In the genomic region with DNA sequence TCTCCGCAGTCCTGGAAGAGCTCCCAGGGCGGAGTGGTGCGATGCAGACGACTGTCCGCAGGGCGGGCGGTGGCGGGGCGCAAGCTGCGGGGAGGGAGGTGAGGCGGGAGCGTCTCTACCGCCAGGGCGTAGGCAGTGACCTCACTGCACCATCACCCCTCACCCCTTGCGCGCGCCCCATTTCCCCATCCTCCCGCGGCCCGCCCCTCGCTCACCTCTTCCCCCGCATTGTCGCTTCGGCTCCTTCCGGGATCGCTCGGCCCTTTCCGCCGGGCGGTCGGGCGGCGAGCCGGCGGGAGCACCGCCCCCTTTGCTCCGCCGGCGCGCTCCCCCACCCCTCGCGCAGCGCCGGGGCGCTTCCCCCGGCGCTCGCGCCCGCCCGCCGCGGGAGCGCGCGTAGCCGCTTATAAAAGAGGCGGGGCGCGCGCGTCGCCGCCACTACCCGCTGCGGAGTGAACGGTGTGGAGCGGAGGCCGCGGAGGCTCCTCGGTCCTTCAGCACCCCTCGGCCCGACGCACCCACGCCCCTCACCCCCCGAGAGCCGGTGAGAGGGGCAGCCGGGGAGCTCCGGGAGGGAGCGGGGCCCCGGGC, we compare ENCODE assay signal across 8 cellular contexts. TPM values are rescaled to one million over a fixed set of nuclear protein-coding genes. Genes with fewer than 3 reads are reported as not detected.
DNase-seq lines count a peak whose midpoint lies in the region; ATAC-seq and TF ChIP-seq lines count a peak whose summit lies in the region.

A gene (plus strand): TSS at position 435 of the 591 bp plus-strand sequence. CDS start 14,154 bp downstream, outside the sequence.

- no peaks in the 10 kb centered on the region for H3K27me3 ChIP-seq in PC-3 (ENCODE audit: low read length)
- no peaks in the 10 kb centered on the region for H3K27me3 ChIP-seq in mucosa of rectum (ENCODE audit: control insufficient read depth in 2 of 2, insufficient read depth in 2 of 2, low read length in 2 of 2)

- H3K27ac Mint-ChIP-seq in IgD-negative memory B cell = peak within 1 kb of the TSS in 2 of 3 donors; percentile 93 to 96

- H3K4me3 ChIP-seq in PC-3 (ENCODE audit: low read length) (peak within 1 kb of the TSS; percentile 90), mucosa of rectum (ENCODE audit: low read length in 2 of 2) (peak within 1 kb of the TSS; percentile 94 to 96)

- intact Hi-C loops in PC-3 (cut with micrococcal nuclease) = loop anchor here (10.0 kb wide), 1 partner anchor 47 kb away; a partner anchor contains a TSS

- no peaks in the 10 kb centered on the region for H3K9me2 ChIP-seq in PC-3 (replicated peaks; ENCODE audit: low read length)

- POLR2A ChIA-PET in PC-3 (lab: Charles Lee; ENCODE audit: unreplicated experiment) = interaction anchor here (0.6 to 0.7 kb wide), 3 partner anchors 20 to 1844 kb away, joined by 3 to 9 read pairs (median 6); no protein-coding TSS in a partner anchor

- H3K9me3 Mint-ChIP-seq in IgD-negative memory B cell = no peaks in the 10 kb centered on the region

- CTCF ChIA-PET in PC-3 (lab: Charles Lee) = interaction anchor here (0.6 kb wide), 1 partner anchor 449 kb away, joined by 3 read pairs; no protein-coding TSS in a partner anchor

- no peak for TF ChIP-seq CTCF in PC-3 (conservative IDR thresholded peaks at IDR 0.05; ENCODE audit: low read depth, low read length)

- H3K4me2 ChIP-seq in PC-3 (ENCODE audit: low read length) = peak within 1 kb of the TSS; percentile 83

- peak; percentile 19 for TF ChIP-seq POLR2A in erythroblast (IDR thresholded peaks at IDR 0.05; ENCODE audit: low read length)

- peaks cover 26% of the 10 kb centered on the region for H4K20me1 ChIP-seq in PC-3 (ENCODE audit: low read length)

- H3K9me3 ChIP-seq in PC-3 (ENCODE audit: low read length) = no peaks in the 10 kb centered on the region
- H3K9me3 ChIP-seq in mucosa of rectum (ENCODE audit: control insufficient read depth in 2 of 2, low read length in 2 of 2) = no peaks in the 10 kb centered on the region

- BruUV-seq in PC-3 (replicated peaks; lab: Mats Ljungman, UMichigan) = no TSS peak

- H2AFZ ChIP-seq in PC-3 (ENCODE audit: low read length) = peak within 1 kb of the TSS; percentile 62

- H3K36me3 Mint-ChIP-seq in IgD-negative memory B cell = no peaks in the 10 kb centered on the region

- ATAC-seq in GM21576 (IDR thresholded peaks at IDR 0.05; ENCODE audit: unreplicated experiment) (peak; percentile 78), PC-3 (peak; percentile 67)

- H3K36me3 ChIP-seq in PC-3 (ENCODE audit: low read depth, low read length) (no peaks in the 10 kb centered on the region), mucosa of rectum (ENCODE audit: control insufficient read depth in 2 of 2, insufficient read depth in 2 of 2, low read length in 2 of 2) (no peaks in the 10 kb centered on the region)

- H3K79me2 ChIP-seq in PC-3 (ENCODE audit: low read length) = peaks cover 48% of the 10 kb centered on the region

- DNase-seq in DMS153 (lab: John Stamatoyannopoulos, UW) = peak; percentile 79
- peak; percentile 85 for DNase-seq in PC-3
- peak; percentile 83 for DNase-seq in activated T-cell treated with anti-CD3 and anti-CD28 coated beads for 4 hours
- peak; percentile 76 to 89 for DNase-seq in erythroblast (lab: John Stamatoyannopoulos, UW)
- DNase-seq in stimulated activated CD8-positive, alpha-beta memory T cell treated with anti-CD3 and anti-CD28 coated beads, Interleukin-4, amount 100 ng/mL, for 4 hours (ENCODE audit: low read depth in 2 of 2, low spot score in 1 of 2) = peak; percentile 77 to 83

- H3K4me1 ChIP-seq in PC-3 (ENCODE audit: insufficient read depth, low read length) = peaks cover 43% of the 10 kb centered on the region
- peaks cover 28 to 39% of the 10 kb centered on the region in 2 donors for H3K4me1 ChIP-seq in mucosa of rectum (ENCODE audit: control insufficient read depth in 2 of 2, insufficient read depth in 2 of 2, low read length in 2 of 2)

- no peaks in the 10 kb centered on the region for H3K27me3 Mint-ChIP-seq in IgD-negative memory B cell

- H3K9ac ChIP-seq in PC-3 (ENCODE audit: low read length) = peak within 1 kb of the TSS; percentile 79
- H3K9ac ChIP-seq in mucosa of rectum (ENCODE audit: low read depth in 1 of 2, low read length in 2 of 2) = peak within 1 kb of the TSS; percentile 57 to 86

- peaks cover 14 to 20% (median 19%) of the 10 kb centered on the region in 3 donors for H3K4me1 Mint-ChIP-seq in IgD-negative memory B cell

- peaks cover 7% of the 10 kb centered on the region for H3F3A ChIP-seq in PC-3 (ENCODE audit: low read length, unreplicated experiment)

- peak within 1 kb of the TSS; percentile 20 for H3K27ac ChIP-seq in PC-3 (ENCODE audit: low read length)
- H3K27ac ChIP-seq in mucosa of rectum (ENCODE audit: low read depth in 2 of 2, low read length in 2 of 2) = peak within 1 kb of the TSS; percentile 88 to 92

- H3K4me3 Mint-ChIP-seq in IgD-negative memory B cell = peak within 1 kb of the TSS; percentile 91 to 99 (median 96)

RNA-seq across cellular contexts. Expression of the gene that starts here (rescaled TPM):
- polyA plus RNA-seq in IgD-negative memory B cell = 88.0 TPM
- 221 and 251 TPM in 2 replicates for total RNA-seq in PC-3 (2014; rRNA removed)

Comparison
In these comparisons a context has a peak if more than half of its experiments do, and no peak if none do; other contexts are left out.
1. Peak in every context shown above with its lines: DNase-seq, ATAC-seq, H3K4me3 ChIP-seq and H3K27ac ChIP-seq.